In genomic region chrX:107825698-107826285, GRCh38 we compare ENCODE assay signal across 9 cellular contexts. TPM values are rescaled to one million over a fixed set of nuclear protein-coding genes. Genes with fewer than 3 reads are reported as not detected.
DNase-seq lines count a peak whose midpoint lies in the region; ATAC-seq lines count a peak whose summit lies in the region.
"Had no signal": no experiment of that assay in that cellular context is flagged by ENCODE, and none has a peak within 500 bp of the region (broad histone marks: within the 10 kb centered on the region; RNA-seq: fewer than 3 reads in every experiment).

TSS of gene MID2 (plus strand) at chrX:107825866. CDS start at chrX:107826427, 561 bp downstream.

- no peaks in the 10 kb centered on the region for H3K36me3 Mint-ChIP-seq in CD4-positive, CD25-positive, alpha-beta regulatory T cell

- H3K9me3 Mint-ChIP-seq in CD4-positive, CD25-positive, alpha-beta regulatory T cell = no peaks in the 10 kb centered on the region

- H3K4ac ChIP-seq in mesendoderm (ENCODE audit: low read depth, low read length) = no peak within 1 kb of the TSS

- peaks cover 22% of the 10 kb centered on the region for H3K27me3 Mint-ChIP-seq in CD4-positive, CD25-positive, alpha-beta regulatory T cell

- peak within 1 kb of the TSS; percentile 76 to 92 (median 79) for H3K27ac Mint-ChIP-seq in CD4-positive, CD25-positive, alpha-beta regulatory T cell

- H3K79me1 ChIP-seq in mesendoderm (ENCODE audit: low read length) = no peaks in the 10 kb centered on the region

- H3K27ac ChIP-seq in CD4-positive, CD25-positive, alpha-beta regulatory T cell (ENCODE audit: insufficient read depth, low read length, poor library complexity, severe bottlenecking) = peak within 1 kb of the TSS; percentile 19
- H3K27ac ChIP-seq in effector memory CD4-positive, alpha-beta T cell (ENCODE audit: insufficient read depth, low read length, poor library complexity, severe bottlenecking) = peak within 1 kb of the TSS; percentile 66
- H3K27ac ChIP-seq in mesendoderm (ENCODE audit: low read depth, low read length) = peak within 1 kb of the TSS; percentile 6

- H3K18ac ChIP-seq in mesendoderm (ENCODE audit: low read length) = no peak within 1 kb of the TSS

- H3K4me1 ChIP-seq in CD4-positive, CD25-positive, alpha-beta regulatory T cell (ENCODE audit: control insufficient read depth, insufficient read depth, low read length, poor library complexity, severe bottlenecking) = peaks cover 9% of the 10 kb centered on the region
- no peaks in the 10 kb centered on the region for H3K4me1 ChIP-seq in effector memory CD4-positive, alpha-beta T cell (ENCODE audit: control insufficient read depth, insufficient read depth, low read length, poor library complexity, severe bottlenecking)
- no peaks in the 10 kb centered on the region for H3K4me1 ChIP-seq in mesendoderm (ENCODE audit: control insufficient read depth, low read depth, low read length)

- H3K4me2 ChIP-seq in mesendoderm (ENCODE audit: low read length) = no peak within 1 kb of the TSS

- H3K27me3 ChIP-seq in CD4-positive, CD25-positive, alpha-beta regulatory T cell (ENCODE audit: control insufficient read depth, insufficient read depth, low read length) = peaks cover 4% of the 10 kb centered on the region
- no peaks in the 10 kb centered on the region for H3K27me3 ChIP-seq in effector memory CD4-positive, alpha-beta T cell (replicated peaks; ENCODE audit: control insufficient read depth, insufficient read depth, low read length, poor library complexity, severe bottlenecking)
- no peaks in the 10 kb centered on the region for H3K27me3 ChIP-seq in mesendoderm (ENCODE audit: insufficient read depth, low read length, poor library complexity)

- no peak within 1 kb of the TSS for H2BK120ac ChIP-seq in mesendoderm (ENCODE audit: low read depth, low read length)

- H2AK5ac ChIP-seq in mesendoderm (ENCODE audit: low read length) = no peak within 1 kb of the TSS

- H3K56ac ChIP-seq in mesendoderm (ENCODE audit: low read length) = peak within 1 kb of the TSS; percentile 64

- H4K5ac ChIP-seq in mesendoderm (ENCODE audit: low read length) = no peak within 1 kb of the TSS

- no CpG with 5 or more reads among the region's 43 CpGs for WGBS in mesendoderm (ENCODE audit: extremely low coverage, insufficient coverage, low lambda C conversion rate)

- ATAC-seq in CD4-positive, CD25-positive, alpha-beta regulatory T cell (ENCODE audit: low read depth in 2 of 2) = peak; percentile 55 to 70
- ATAC-seq in GM21576 (IDR thresholded peaks at IDR 0.05; ENCODE audit: unreplicated experiment) = peak; percentile 35
- ATAC-seq: K562 had no signal

- no peak within 1 kb of the TSS for H3K4me3 ChIP-seq in CD4-positive, CD25-positive, alpha-beta regulatory T cell (ENCODE audit: low read depth, low read length)
- peak within 1 kb of the TSS; percentile 56 for H3K4me3 ChIP-seq in effector memory CD4-positive, alpha-beta T cell (ENCODE audit: insufficient read depth, low read depth, low read length, poor library complexity, severe bottlenecking)
- H3K4me3 ChIP-seq in mesendoderm (ENCODE audit: low read length) = no peak within 1 kb of the TSS
- H3K4me3 ChIP-seq: K562 had no signal

- peaks cover 12 to 42% (median 16%) of the 10 kb centered on the region in 4 donors for H3K4me1 Mint-ChIP-seq in CD4-positive, CD25-positive, alpha-beta regulatory T cell

- no peak within 1 kb of the TSS for H4K8ac ChIP-seq in mesendoderm (ENCODE audit: low read depth, low read length)

- peak within 1 kb of the TSS; percentile 85 to 92 (median 88) for H3K4me3 Mint-ChIP-seq in CD4-positive, CD25-positive, alpha-beta regulatory T cell

- peak; percentile 7 to 63 (median 50) for DNase-seq in CD4-positive, CD25-positive, alpha-beta regulatory T cell
- peak; percentile 18 for DNase-seq in NCI-H1092 (lab: John Stamatoyannopoulos, UW)
- peak; percentile 54 to 67 for DNase-seq in activated CD4-positive, alpha-beta T cell treated with anti-CD3 and anti-CD28 coated beads, Interleukin-2, amount 50 U/mL, for 48 hours
- peak; percentile 1 to 36 (median 28) for DNase-seq in effector memory CD4-positive, alpha-beta T cell
- peak; percentile 77 for DNase-seq in mesendoderm
- peak; percentile 13 to 14 for DNase-seq in stimulated activated CD8-positive, alpha-beta memory T cell treated with anti-CD3 and anti-CD28 coated beads, Interleukin-2, amount 100 ng/mL, for 48 hours (ENCODE audit: low read depth in 2 of 2)
- no peak for DNase-seq in pons (ENCODE audit: low spot score)

- peak within 1 kb of the TSS; percentile 58 for H3K9ac ChIP-seq in mesendoderm (ENCODE audit: low read length)

- H2BK15ac ChIP-seq in mesendoderm (replicated peaks; ENCODE audit: low read depth) = no peak within 1 kb of the TSS

- no peaks in the 10 kb centered on the region for H3K9me3 ChIP-seq in CD4-positive, CD25-positive, alpha-beta regulatory T cell (ENCODE audit: control insufficient read depth in 2 of 2, low read length in 2 of 2)
- no peaks in the 10 kb centered on the region for H3K9me3 ChIP-seq in effector memory CD4-positive, alpha-beta T cell (ENCODE audit: control insufficient read depth, low read length)

- H3K23ac ChIP-seq in mesendoderm (ENCODE audit: low read length) = no peak within 1 kb of the TSS

- H3K79me2 ChIP-seq in mesendoderm (ENCODE audit: control insufficient read depth, insufficient read depth, low read length) = no peaks in the 10 kb centered on the region

- no peaks in the 10 kb centered on the region for H3K36me3 ChIP-seq in CD4-positive, CD25-positive, alpha-beta regulatory T cell (ENCODE audit: control insufficient read depth, insufficient read depth, low read length)
- no peaks in the 10 kb centered on the region for H3K36me3 ChIP-seq in effector memory CD4-positive, alpha-beta T cell (ENCODE audit: control insufficient read depth, insufficient read depth, low read length)
- no peaks in the 10 kb centered on the region for H3K36me3 ChIP-seq in mesendoderm (ENCODE audit: control insufficient read depth, insufficient read depth, low read length)

- H2BK5ac ChIP-seq in mesendoderm (ENCODE audit: low read length) = no peak within 1 kb of the TSS

RNA-seq across cellular contexts. Expression of gene MID2, which starts in this region (rescaled TPM):
- total RNA-seq in CD4-positive, CD25-positive, alpha-beta regulatory T cell = 6.6 TPM
- polyA plus RNA-seq in CD4-positive, CD25-positive, alpha-beta regulatory T cell = 1 to 10 TPM; 2.3 to 6.5 (median 5.2) TPM
- 2.1 TPM for polyA plus RNA-seq in mesendoderm (2013, experiment 1 of 2)
- polyA plus RNA-seq in mesendoderm (2013, experiment 2 of 2) = 2.3 TPM
- polyA plus RNA-seq: K562 had no signal

Comparison
In these comparisons a context has a peak if more than half of its experiments do, and no peak if none do; other contexts are left out.
1. H3K27ac ChIP-seq: peak in every context shown above with its lines; median percentile 66 in effector memory CD4-positive, alpha-beta T cell; 19 in CD4-positive, CD25-positive, alpha-beta regulatory T cell; 6 in mesendoderm.